Comparison of ENCODE assay signal across 16 cellular contexts in the genomic region with DNA sequence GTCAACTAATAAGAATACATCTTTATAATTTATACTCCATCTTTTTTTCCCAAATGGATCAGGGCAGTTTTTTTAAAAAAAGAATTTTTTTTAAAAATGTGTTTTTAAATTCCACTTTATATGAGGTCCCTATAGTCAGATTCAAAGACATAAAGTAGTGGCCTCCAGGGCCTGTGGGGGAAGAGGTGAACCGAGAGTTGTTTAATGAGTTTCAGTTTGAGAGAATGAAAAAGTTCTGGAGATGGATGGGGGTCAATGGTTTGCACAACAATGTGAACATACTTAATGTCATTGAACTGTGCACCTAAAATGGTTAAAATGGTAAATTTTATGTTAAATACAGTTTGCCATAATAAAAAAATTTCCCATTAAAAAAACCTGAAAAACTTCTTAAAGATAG.
"Had no signal": no experiment of that assay in that cellular context is flagged by ENCODE, and none has a peak within 500 bp of the region (broad histone marks: within the 10 kb centered on the region; RNA-seq: fewer than 3 reads in every experiment).

No MANE protein-coding gene starts in this region.

- H2AFZ ChIP-seq: parathyroid adenoma had no signal

- H3K27ac ChIP-seq: neutrophil, parathyroid adenoma, sigmoid colon had no signal

- H3K27ac Mint-ChIP-seq: activated CD4-positive, alpha-beta T cell treated with anti-CD3 and anti-CD28 coated beads, Interleukin-2, amount 10 ng/mL, durations not matched to agents 24 days and 14 days; activated CD8-positive, alpha-beta T cell treated with anti-CD3 and anti-CD28 coated beads for 36 hours; activated naive CD4-positive, alpha-beta T cell treated with anti-CD3 and anti-CD28 coated beads for 36 hours; natural killer cell had no signal

- DNase-seq: activated CD4-positive, alpha-beta T cell treated with anti-CD3 and anti-CD28 coated beads, Interleukin-2, amount 10 ng/mL, durations not matched to agents 24 days and 14 days; activated CD4-positive, CD25-positive, alpha-beta regulatory T cell; activated CD8-positive, alpha-beta T cell treated with anti-CD3 and anti-CD28 coated beads for 36 hours; activated naive CD4-positive, alpha-beta T cell treated with anti-CD3 and anti-CD28 coated beads for 36 hours; activated T-cell treated with anti-CD3 and anti-CD28 coated beads, Interleukin-2, amount 50 U/mL, for 1 hour; natural killer cell; sigmoid colon; stimulated activated CD4-positive, alpha-beta T cell treated with anti-CD3 and anti-CD28 coated beads, Interleukin-4, amount 100 ng/mL, for 24 hours; stimulated activated naive CD4-positive, alpha-beta T cell had no signal

- H3K27me3 Mint-ChIP-seq: activated CD4-positive, alpha-beta T cell treated with anti-CD3 and anti-CD28 coated beads, Interleukin-2, amount 10 ng/mL, durations not matched to agents 24 days and 14 days; activated CD8-positive, alpha-beta T cell treated with anti-CD3 and anti-CD28 coated beads for 36 hours; central memory CD8-positive, alpha-beta T cell had no signal

- H3K9me3 ChIP-seq: ascending aorta, neutrophil, sigmoid colon had no signal

- H3K4me3 ChIP-seq: ascending aorta, coronary artery, lung, sigmoid colon had no signal

- H3K9ac ChIP-seq: parathyroid adenoma had no signal

- H3K4me3 Mint-ChIP-seq: activated CD4-positive, alpha-beta T cell treated with anti-CD3 and anti-CD28 coated beads, Interleukin-2, amount 10 ng/mL, durations not matched to agents 24 days and 14 days; activated CD8-positive, alpha-beta T cell treated with anti-CD3 and anti-CD28 coated beads for 36 hours; activated naive CD4-positive, alpha-beta T cell treated with anti-CD3 and anti-CD28 coated beads for 36 hours; central memory CD8-positive, alpha-beta T cell; natural killer cell had no signal

- H3K9me3 Mint-ChIP-seq: activated CD4-positive, alpha-beta T cell treated with anti-CD3 and anti-CD28 coated beads, Interleukin-2, amount 10 ng/mL, durations not matched to agents 24 days and 14 days; activated CD8-positive, alpha-beta T cell treated with anti-CD3 and anti-CD28 coated beads for 36 hours; activated naive CD4-positive, alpha-beta T cell treated with anti-CD3 and anti-CD28 coated beads for 36 hours; activated T-helper 2 cell treated with anti-CD3 and anti-CD28 coated beads, Interferon-gamma antibody, Interleukin-2, Interleukin-4, amounts not matched to agents 10 μg/mL and 5 μg/mL and 100 μg/mL, durations not matched to agents 14 hours and 24 hours and 36 hours; central memory CD8-positive, alpha-beta T cell; natural killer cell had no signal

- H3K36me3 ChIP-seq: ascending aorta, neutrophil had no signal

- H3K27me3 ChIP-seq: ascending aorta, neutrophil, sigmoid colon had no signal

- H3K4me1 ChIP-seq: parathyroid adenoma had no signal

- ATAC-seq: activated CD8-positive, alpha-beta T cell treated with anti-CD3 and anti-CD28 coated beads for 36 hours; natural killer cell had no signal
